Comparison of ENCODE assay signal across 21 cellular contexts in the genomic region with DNA sequence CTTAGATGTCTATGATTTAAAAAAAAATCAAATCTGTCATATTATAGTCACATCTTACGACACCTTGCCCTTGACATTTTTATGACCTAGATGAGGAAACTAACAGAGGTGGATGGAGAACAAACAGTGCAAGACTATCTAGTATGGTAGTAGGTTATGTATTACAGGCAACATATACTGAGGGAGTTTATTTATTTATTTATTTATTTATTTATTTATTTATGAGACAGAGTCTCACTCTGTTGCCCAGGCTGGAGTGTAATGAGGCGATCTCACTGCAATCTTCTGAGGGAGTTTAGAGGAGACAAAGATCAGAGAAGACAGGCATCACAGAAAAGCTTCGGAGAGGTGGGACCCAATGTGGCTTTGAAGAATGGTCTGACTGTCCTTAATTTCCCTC. TPM values are rescaled to one million over a fixed set of nuclear protein-coding genes. Genes with fewer than 3 reads are reported as not detected.
A peak's percentile ranks its signal among the peaks of the same experiment; 100 is the strongest.
DNase-seq lines count a peak whose midpoint lies in the region; ATAC-seq, FAIRE-seq and TF ChIP-seq lines count a peak whose summit lies in the region.
"Had no signal": no experiment of that assay in that cellular context is flagged by ENCODE, and none has a peak within 500 bp of the region (broad histone marks: within the 10 kb centered on the region; RNA-seq: fewer than 3 reads in every experiment).

No MANE protein-coding gene starts in this region.

- H3K27ac Mint-ChIP-seq in activated CD4-positive, alpha-beta T cell treated with anti-CD3 and anti-CD28 coated beads, Interleukin-2, amount 10 ng/mL, durations not matched to agents 24 days and 14 days: no peak overlapping the region
- H3K27ac Mint-ChIP-seq in stimulated activated memory B cell treated with anti-CD40 and anti-IgM and Interleukin-4, amounts not matched to agents 10 μg/mL and 1 μg/mL and 100 μg/mL, for 72 hours: peak overlapping the region; percentile 85
- H3K27ac Mint-ChIP-seq: CD14-positive monocyte; CD4-positive, alpha-beta memory T cell; CD4-positive, CD25-positive, alpha-beta regulatory T cell had no signal

- H3K27me3 Mint-ChIP-seq in activated CD4-positive, alpha-beta T cell treated with anti-CD3 and anti-CD28 coated beads, Interleukin-2, amount 10 ng/mL, durations not matched to agents 24 days and 14 days: peaks cover 42% of the 10 kb centered on the region
- no peaks in the 10 kb centered on the region for H3K27me3 Mint-ChIP-seq in stimulated activated memory B cell treated with anti-CD40 and anti-IgM and Interleukin-4, amounts not matched to agents 10 μg/mL and 1 μg/mL and 100 μg/mL, for 72 hours

- FAIRE-seq in D721Med (lab: Jason Lieb, UNC): no peak
- FAIRE-seq: A204.1, G401.6, GM12891, GM19239 had no signal

- peaks cover 7% of the 10 kb centered on the region for H3K4me1 ChIP-seq in HEK293 (ENCODE audit: control insufficient read depth, insufficient read depth, low read length)
- H3K4me1 ChIP-seq: BE2C had no signal

- intact Hi-C loops in activated CD4-positive, alpha-beta T cell treated with anti-CD3 and anti-CD28 coated beads, Interleukin-2, amount 10 ng/mL, durations not matched to agents 24 days and 14 days (cut with micrococcal nuclease): no loop called here

- H3K4me1 Mint-ChIP-seq in activated CD4-positive, alpha-beta T cell treated with anti-CD3 and anti-CD28 coated beads, Interleukin-2, amount 10 ng/mL, durations not matched to agents 24 days and 14 days: peaks cover 11% of the 10 kb centered on the region
- peaks cover 26% of the 10 kb centered on the region for H3K4me1 Mint-ChIP-seq in stimulated activated memory B cell treated with anti-CD40 and anti-IgM and Interleukin-4, amounts not matched to agents 10 μg/mL and 1 μg/mL and 100 μg/mL, for 72 hours

- no peak overlapping the region for H3K4me3 Mint-ChIP-seq in activated CD4-positive, alpha-beta T cell treated with anti-CD3 and anti-CD28 coated beads, Interleukin-2, amount 10 ng/mL, durations not matched to agents 24 days and 14 days
- H3K4me3 Mint-ChIP-seq in stimulated activated memory B cell treated with anti-CD40 and anti-IgM and Interleukin-4, amounts not matched to agents 10 μg/mL and 1 μg/mL and 100 μg/mL, for 72 hours: no peak overlapping the region
- H3K4me3 Mint-ChIP-seq: CD4-positive, alpha-beta memory T cell had no signal

- no peak overlapping the region for H3K4me3 ChIP-seq in HEK293 (ENCODE audit: low read depth, low read length)
- H3K4me3 ChIP-seq: BLaER1 had no signal

- CTCF ChIA-PET in HEK293 (lab: Yijun Ruan, JAX): interaction anchor here (1.6 kb wide), 1 partner anchor 709 kb away, joined by 3 read pairs; no protein-coding TSS in a partner anchor

- no peaks in the 10 kb centered on the region for H3K36me3 Mint-ChIP-seq in activated CD4-positive, alpha-beta T cell treated with anti-CD3 and anti-CD28 coated beads, Interleukin-2, amount 10 ng/mL, durations not matched to agents 24 days and 14 days (ENCODE audit: low read depth)
- no peaks in the 10 kb centered on the region for H3K36me3 Mint-ChIP-seq in stimulated activated memory B cell treated with anti-CD40 and anti-IgM and Interleukin-4, amounts not matched to agents 10 μg/mL and 1 μg/mL and 100 μg/mL, for 72 hours
- H3K36me3 Mint-ChIP-seq: CD14-positive monocyte; CD4-positive, CD25-positive, alpha-beta regulatory T cell had no signal

- ATAC-seq in stimulated activated memory B cell treated with anti-CD40 and anti-IgM and Interleukin-4, amounts not matched to agents 10 μg/mL and 1 μg/mL and 100 μg/mL, for 72 hours: no peak

- POLR2A ChIA-PET in HEK293 (lab: Yijun Ruan, JAX): no interaction called here

- no peaks in the 10 kb centered on the region for H3K36me3 ChIP-seq in HEK293 (ENCODE audit: control insufficient read depth in 2 of 2, insufficient read depth in 1 of 2, low read length in 2 of 2)
- H3K36me3 ChIP-seq: BE2C, BLaER1 had no signal

- peak; percentile 45 for DNase-seq in activated CD4-positive, alpha-beta T cell treated with anti-CD3 and anti-CD28 coated beads, Interleukin-2, amount 10 ng/mL, durations not matched to agents 24 days and 14 days
- no peak for DNase-seq in activated CD4-positive, alpha-beta T cell treated with anti-CD3 and anti-CD28 coated beads, Interleukin-2, amount 50 U/mL, for 4 hours
- DNase-seq in AG08395 (ENCODE audit: low spot score): no peak
- no peak for DNase-seq in D721Med (ENCODE audit: insufficient read length, low spot score)
- DNase-seq: 8988T; BE2C; C1 segment of cervical spinal cord; CD4-positive, alpha-beta memory T cell; CD4-positive, CD25-positive, alpha-beta regulatory T cell; CD8-positive, alpha-beta memory T cell; COR-L47; DMS79 treated with DMSO at 0.1 percent for 48 hours; GF-D8 had no signal

- no peak for TF ChIP-seq CTCF in HEK293 (tag by site-specific recombination; IDR thresholded peaks at IDR 0.05)
- no peak for TF ChIP-seq CTCF in D721Med (IDR thresholded peaks at IDR 0.05; ENCODE audit: insufficient read depth, missing control alignments)

- H3K9me3 Mint-ChIP-seq in activated CD4-positive, alpha-beta T cell treated with anti-CD3 and anti-CD28 coated beads, Interleukin-2, amount 10 ng/mL, durations not matched to agents 24 days and 14 days: no peaks in the 10 kb centered on the region
- no peaks in the 10 kb centered on the region for H3K9me3 Mint-ChIP-seq in stimulated activated memory B cell treated with anti-CD40 and anti-IgM and Interleukin-4, amounts not matched to agents 10 μg/mL and 1 μg/mL and 100 μg/mL, for 72 hours
- H3K9me3 Mint-ChIP-seq: CD8-positive, alpha-beta memory T cell had no signal

- H3K27ac ChIP-seq in HEK293 (ENCODE audit: extremely low read depth, low read depth, low read length): no peak overlapping the region
- H3K27ac ChIP-seq: BLaER1 had no signal

- no peaks in the 10 kb centered on the region for H3K9me3 ChIP-seq in HEK293 (ENCODE audit: control insufficient read depth, insufficient read depth, low read depth, low read length)
- H3K9me3 ChIP-seq: BE2C, BLaER1 had no signal

TF ChIP-seq in HEK293, 187 proteins besides CTCF, POLR2A, EP300 and RAD21 (continues in another document):
- TF ChIP-seq ZSCAN30 (tag by site-specific recombination; IDR thresholded peaks at IDR 0.05): no peak
- TF ChIP-seq EGR2 (tag by site-specific recombination; IDR thresholded peaks at IDR 0.05; ENCODE audit: low read depth): no peak
- TF ChIP-seq ZNF654 (tag by site-specific recombination; IDR thresholded peaks at IDR 0.05; ENCODE audit: low read depth): 0 out of 2 replicates have a peak, but pooled peaks have one; percentile 9
- no peak for TF ChIP-seq ZNF776 (tag by site-specific recombination; IDR thresholded peaks at IDR 0.05; ENCODE audit: borderline replicate concordance)
- no peak for TF ChIP-seq ZNF549 (tag by site-specific recombination; IDR thresholded peaks at IDR 0.05)
- TF ChIP-seq ZNF433 (tag by site-specific recombination; IDR thresholded peaks at IDR 0.05; ENCODE audit: low read depth): peak; percentile 54; the same call in 1 of the 2 replicates
- TF ChIP-seq ZFP69B (tag by site-specific recombination; IDR thresholded peaks at IDR 0.05): no peak
- no peak for TF ChIP-seq BCL11A (tag by site-specific recombination; IDR thresholded peaks at IDR 0.05; ENCODE audit: low read depth)
- TF ChIP-seq, protein P1, sequence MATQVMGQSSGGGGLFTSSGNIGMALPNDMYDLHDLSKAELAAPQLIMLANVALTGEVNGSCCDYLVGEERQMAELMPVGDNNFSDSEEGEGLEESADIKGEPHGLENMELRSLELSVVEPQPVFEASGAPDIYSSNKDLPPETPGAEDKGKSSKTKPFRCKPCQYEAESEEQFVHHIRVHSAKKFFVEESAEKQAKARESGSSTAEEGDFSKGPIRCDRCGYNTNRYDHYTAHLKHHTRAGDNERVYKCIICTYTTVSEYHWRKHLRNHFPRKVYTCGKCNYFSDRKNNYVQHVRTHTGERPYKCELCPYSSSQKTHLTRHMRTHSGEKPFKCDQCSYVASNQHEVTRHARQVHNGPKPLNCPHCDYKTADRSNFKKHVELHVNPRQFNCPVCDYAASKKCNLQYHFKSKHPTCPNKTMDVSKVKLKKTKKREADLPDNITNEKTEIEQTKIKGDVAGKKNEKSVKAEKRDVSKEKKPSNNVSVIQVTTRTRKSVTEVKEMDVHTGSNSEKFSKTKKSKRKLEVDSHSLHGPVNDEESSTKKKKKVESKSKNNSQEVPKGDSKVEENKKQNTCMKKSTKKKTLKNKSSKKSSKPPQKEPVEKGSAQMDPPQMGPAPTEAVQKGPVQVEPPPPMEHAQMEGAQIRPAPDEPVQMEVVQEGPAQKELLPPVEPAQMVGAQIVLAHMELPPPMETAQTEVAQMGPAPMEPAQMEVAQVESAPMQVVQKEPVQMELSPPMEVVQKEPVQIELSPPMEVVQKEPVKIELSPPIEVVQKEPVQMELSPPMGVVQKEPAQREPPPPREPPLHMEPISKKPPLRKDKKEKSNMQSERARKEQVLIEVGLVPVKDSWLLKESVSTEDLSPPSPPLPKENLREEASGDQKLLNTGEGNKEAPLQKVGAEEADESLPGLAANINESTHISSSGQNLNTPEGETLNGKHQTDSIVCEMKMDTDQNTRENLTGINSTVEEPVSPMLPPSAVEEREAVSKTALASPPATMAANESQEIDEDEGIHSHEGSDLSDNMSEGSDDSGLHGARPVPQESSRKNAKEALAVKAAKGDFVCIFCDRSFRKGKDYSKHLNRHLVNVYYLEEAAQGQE (tag by site-specific recombination; IDR thresholded peaks at IDR 0.05): peak; percentile 52; the same call in 1 of the 2 replicates
- TF ChIP-seq ZNF701 (tag by site-specific recombination; IDR thresholded peaks at IDR 0.05): no peak
- no peak for TF ChIP-seq ZNF169 (tag by site-specific recombination; IDR thresholded peaks at IDR 0.05)
- no peak for TF ChIP-seq TCF7L2 (IDR thresholded peaks at IDR 0.05; ENCODE audit: borderline replicate concordance, low read depth, low read length)
- no peak for TF ChIP-seq ZBTB20 (tag by site-specific recombination; IDR thresholded peaks at IDR 0.05)
- no peak for TF ChIP-seq KLF10 (tag by site-specific recombination; IDR thresholded peaks at IDR 0.05)
- TF ChIP-seq ZNF112 (tag by site-specific recombination; IDR thresholded peaks at IDR 0.05): no peak
- TF ChIP-seq ZNF670 (tag by site-specific recombination; IDR thresholded peaks at IDR 0.05; ENCODE audit: low read depth): no peak
- TF ChIP-seq ZNF248 (tag by site-specific recombination; IDR thresholded peaks at IDR 0.05): no peak
- no peak for TF ChIP-seq ZBTB17 (tag by site-specific recombination; IDR thresholded peaks at IDR 0.05)
- TF ChIP-seq GFI1B (tag by site-specific recombination; IDR thresholded peaks at IDR 0.05): no peak
- TF ChIP-seq ZNF768 (tag by site-specific recombination; IDR thresholded peaks at IDR 0.05): no peak
- TF ChIP-seq ZNF560 (tag by site-specific recombination; IDR thresholded peaks at IDR 0.05; ENCODE audit: borderline replicate concordance): no peak
- TF ChIP-seq ZNF544 (tag by site-specific recombination; IDR thresholded peaks at IDR 0.05): no peak

RNA-seq across cellular contexts. Expression of gene PBX3, which starts 4.5 kb away (rescaled TPM):
- total RNA-seq in activated CD4-positive, alpha-beta T cell treated with anti-CD3 and anti-CD28 coated beads, Interleukin-2, amount 10 ng/mL, durations not matched to agents 24 days and 14 days: 26.1 and 27.7 TPM in 2 replicates

RNA-seq across cellular contexts. Expression of gene MAPKAP1, which starts 35.6 kb away (rescaled TPM):
- total RNA-seq in activated CD4-positive, alpha-beta T cell treated with anti-CD3 and anti-CD28 coated beads, Interleukin-2, amount 10 ng/mL, durations not matched to agents 24 days and 14 days: 104 and 123 TPM in 2 replicates
